Comparison of ENCODE assay signal across 14 cellular contexts in genomic region chr9:137544176-137544755, GRCh38. TPM values are rescaled to one million over a fixed set of nuclear protein-coding genes. Genes with fewer than 3 reads are reported as not detected.
A peak's percentile ranks its signal among the peaks of the same experiment; 100 is the strongest.
DNase-seq lines count a peak whose midpoint lies in the region; TF ChIP-seq lines count a peak whose summit lies in the region.
"Had no signal": no experiment of that assay in that cellular context is flagged by ENCODE, and none has a peak within 500 bp of the region (broad histone marks: within the 10 kb centered on the region; RNA-seq: fewer than 3 reads in every experiment).

No MANE protein-coding gene starts in this region.

- no peak overlapping the region for H2AFZ ChIP-seq in hepatocyte
- H2AFZ ChIP-seq: GM23338 had no signal

- no peak for TF ChIP-seq CTCF in hepatocyte (IDR thresholded peaks at IDR 0.05; ENCODE audit: poor library complexity)
- no peak for TF ChIP-seq CTCF in spleen (IDR thresholded peaks at IDR 0.05 in 8 of 11, conservative IDR thresholded peaks at IDR 0.05 in 3 of 11)

- H3K4me1 ChIP-seq in hepatocyte (ENCODE audit: insufficient read depth), result no peaks in the 10 kb centered on the region
- H3K4me1 ChIP-seq in subcutaneous abdominal adipose tissue (ENCODE audit: control insufficient read depth in 5 of 5, insufficient read depth in 5 of 5, low read length in 5 of 5), result peaks cover 4 to 42% (median 32%) of the 10 kb centered on the region in 5 donors
- peaks cover 4 to 37% (median 8%) of the 10 kb centered on the region in 6 donors for H3K4me1 ChIP-seq in spleen
- H3K4me1 ChIP-seq: SJCRH30 had no signal

- H3K27ac ChIP-seq in hepatocyte (peak overlapping the region; percentile 84), subcutaneous abdominal adipose tissue (ENCODE audit: low read depth, low read length) (peak overlapping the region; percentile 54), spleen (no peak overlapping the region)
- H3K27ac ChIP-seq: SJCRH30 had no signal

- WGBS in hepatocyte (ENCODE audit: low lambda C conversion rate, missing lambda C conversion rate), result 89% methylated on average over 12 of the region's 12 CpGs
- WGBS in spleen, 5 donors, result 81 to 93% (median 89%) methylated on average over 12 of the region's 12 CpGs

- intact Hi-C loops in spleen (cut with DNase I; ENCODE audit: low total_unique reads), result no loop called here

- H3K9me2 ChIP-seq in hepatocyte (replicated peaks; ENCODE audit: insufficient read depth), result no peaks in the 10 kb centered on the region

- no peak overlapping the region for H3K4me2 ChIP-seq in hepatocyte
- H3K4me2 ChIP-seq: GM23338 had no signal

- no peak for TF ChIP-seq POLR2A in spleen (IDR thresholded peaks at IDR 0.05)

- H3K9me3 ChIP-seq in hepatocyte (ENCODE audit: low read depth), result no peaks in the 10 kb centered on the region
- no peaks in the 10 kb centered on the region for H3K9me3 ChIP-seq in subcutaneous abdominal adipose tissue (ENCODE audit: control insufficient read depth in 5 of 5, low read length in 5 of 5)
- H3K9me3 ChIP-seq in MG63, result no peaks in the 10 kb centered on the region
- no peaks in the 10 kb centered on the region for H3K9me3 ChIP-seq in spleen
- H3K9me3 ChIP-seq: SJCRH30 had no signal

- H3K4me3 ChIP-seq in hepatocyte, result no peak overlapping the region
- peak overlapping the region in 1 of 5 donors; percentile 28 for H3K4me3 ChIP-seq in subcutaneous abdominal adipose tissue (ENCODE audit: low read depth in 1 of 5, low read length in 5 of 5)
- no peak overlapping the region for H3K4me3 ChIP-seq in MG63
- H3K4me3 ChIP-seq in spleen, result no peak overlapping the region
- H3K4me3 ChIP-seq: GM23338, SJCRH30 had no signal

- H3K27me3 ChIP-seq in hepatocyte, result no peaks in the 10 kb centered on the region
- H3K27me3 ChIP-seq in subcutaneous abdominal adipose tissue (ENCODE audit: control insufficient read depth in 5 of 5, insufficient read depth in 4 of 5, low read length in 5 of 5), result no peaks in the 10 kb centered on the region
- no peaks in the 10 kb centered on the region for H3K27me3 ChIP-seq in MG63
- no peaks in the 10 kb centered on the region for H3K27me3 ChIP-seq in spleen (replicated peaks in 1 of 7)
- H3K27me3 ChIP-seq: SJCRH30 had no signal

- H3K36me3 ChIP-seq in hepatocyte (replicated peaks; ENCODE audit: insufficient read depth, low read depth) (no peaks in the 10 kb centered on the region), subcutaneous abdominal adipose tissue (ENCODE audit: control insufficient read depth in 5 of 5, insufficient read depth in 5 of 5, low read length in 5 of 5) (peaks cover 0 to 47% (median 22%) of the 10 kb centered on the region in 5 donors), MG63 (no peaks in the 10 kb centered on the region), spleen (peaks cover 0 to 41% (median 6%) of the 10 kb centered on the region in 6 donors)
- H3K36me3 ChIP-seq: SJCRH30 had no signal

- H3K79me2 ChIP-seq in hepatocyte, result no peaks in the 10 kb centered on the region

- H3K9ac ChIP-seq in subcutaneous abdominal adipose tissue (ENCODE audit: low read length in 5 of 5), result no peak overlapping the region

- no peaks in the 10 kb centered on the region for H4K20me1 ChIP-seq in hepatocyte (ENCODE audit: insufficient read depth, poor library complexity, severe bottlenecking)

- peak; percentile 65 for DNase-seq in LHCN-M2 (ENCODE audit: low read depth)
- DNase-seq in amniotic epithelial cell (ENCODE audit: low read depth), result peak; percentile 81
- DNase-seq in hepatocyte (ENCODE audit: low spot score), result no peak
- DNase-seq in MG63, result no peak
- DNase-seq in ecto neural progenitor cell (ENCODE audit: low spot score), result no peak
- no peak for DNase-seq in spleen
- DNase-seq: CD8-positive, alpha-beta memory T cell; cortex of kidney; Kasumi-1; NCI-H2029; stimulated activated CD4-positive, alpha-beta T cell treated with anti-CD3 and anti-CD28 coated beads, Interleukin-1b, Interleukin-23, amount 100 ng/mL, for 48 hours had no signal

RNA-seq across cellular contexts. Expression of gene PNPLA7, which starts 5.9 kb away (rescaled TPM):
- 0.17 and 0.26 TPM in 2 replicates for total RNA-seq in LHCN-M2 (2014; rRNA removed)
- polyA plus RNA-seq in LHCN-M2 (2012), result 0.52 TPM
- 0.56 and 0.77 TPM in 2 replicates for total RNA-seq in hepatocyte
- 0.62 and 2.0 TPM in 2 replicates for polyA plus RNA-seq in hepatocyte
- not detected in 2 replicates for total RNA-seq in MG63 (2014; rRNA removed; shearing (Covaris generic); ENCODE audit: low replicate concordance)
- total RNA-seq in spleen, result 10 to 100 TPM in 4 of 7 donors, 1 to 10 TPM in 3; 5.1 to 22.7 (median 11.3) TPM
- polyA plus RNA-seq in spleen, result 10 to 100 TPM in 2 of 3 donors, 1 to 10 TPM in 1; 8.4 to 19.9 (median 10.1) TPM

RNA-seq across cellular contexts. Expression of gene MRPL41, which starts 7.4 kb away (rescaled TPM):
- total RNA-seq in LHCN-M2 (2014; rRNA removed) (63.0 and 66.9 TPM in 2 replicates), hepatocyte (34.7 and 36.6 TPM in 2 replicates), spleen (10 to 100 TPM; 20.5 to 38.1 (median 32.8) TPM)
- polyA plus RNA-seq in LHCN-M2 (2012), result 87.6 TPM
- polyA plus RNA-seq in hepatocyte (86.0 and 94.5 TPM in 2 replicates), spleen (10 to 100 TPM; 69.9 to 98.1 (median 84.9) TPM)
- total RNA-seq in MG63 (2014; rRNA removed; shearing (Covaris generic); ENCODE audit: low replicate concordance), result 57.4 and 62.2 TPM in 2 replicates

RNA-seq across cellular contexts. Expression of gene DPH7, which starts 34.5 kb away (rescaled TPM):
- total RNA-seq in LHCN-M2 (2014; rRNA removed), result 26.4 and 36.6 TPM in 2 replicates
- 13.7 TPM for polyA plus RNA-seq in LHCN-M2 (2012)
- 26.8 and 28.3 TPM in 2 replicates for total RNA-seq in hepatocyte
- 36.9 and 45.5 TPM in 2 replicates for polyA plus RNA-seq in hepatocyte
- total RNA-seq in MG63 (2014; rRNA removed; shearing (Covaris generic); ENCODE audit: low replicate concordance), result 28.8 and 69.1 TPM in 2 replicates
- total RNA-seq in spleen, result 10 to 100 TPM; 31.7 to 47.3 (median 39.8) TPM
- 10 to 100 TPM; 41.3 to 80.5 (median 67.4) TPM for polyA plus RNA-seq in spleen

RNA-seq across cellular contexts. Expression of gene ZMYND19, which starts 46.0 kb away (rescaled TPM):
- total RNA-seq in LHCN-M2 (2014; rRNA removed) (36.1 and 38.5 TPM in 2 replicates), hepatocyte (20.4 and 24.3 TPM in 2 replicates), spleen (10 to 100 TPM; 12.7 to 17.5 (median 15.3) TPM)
- polyA plus RNA-seq in LHCN-M2 (2012), result 26.3 TPM
- polyA plus RNA-seq in hepatocyte (46.9 and 50.3 TPM in 2 replicates), spleen (10 to 100 TPM; 17.7 to 24.1 (median 17.8) TPM)
- total RNA-seq in MG63 (2014; rRNA removed; shearing (Covaris generic); ENCODE audit: low replicate concordance), result 19.0 and 33.8 TPM in 2 replicates

Comparison
In these comparisons a context has a peak if more than half of its experiments do, and no peak if none do; other contexts are left out.
1. DNase-seq: peak in LHCN-M2 (single experiment) and amniotic epithelial cell (single experiment); none in hepatocyte (single experiment), MG63 (single experiment), ecto neural progenitor cell (single experiment) and spleen (single experiment).
2. H3K27ac ChIP-seq: peak in hepatocyte (single experiment) and subcutaneous abdominal adipose tissue (single experiment); none in spleen (0 of 8).